ENCODE assay signal across 19 cellular contexts in genomic region chr11:618856-619624, GRCh38. TPM values are rescaled to one million over a fixed set of nuclear protein-coding genes. Genes with fewer than 3 reads are reported as not detected.
DNase-seq lines count a peak whose midpoint lies in the region; ATAC-seq, FAIRE-seq and TF ChIP-seq lines count a peak whose summit lies in the region.
"Had no signal": no experiment of that assay in that cellular context is flagged by ENCODE, and none has a peak within 500 bp of the region (broad histone marks: within the 10 kb centered on the region; RNA-seq: fewer than 3 reads in every experiment).

No MANE protein-coding gene starts in this region.

- peaks cover 16% of the 10 kb centered on the region for H3K27me3 Mint-ChIP-seq in activated naive CD4-positive, alpha-beta T cell treated with anti-CD3 and anti-CD28 coated beads, Interleukin-2, amount 10 ng/mL, durations not matched to agents 7 days and 5 days
- H3K27me3 Mint-ChIP-seq in CD14-positive monocyte (ENCODE audit: low read depth in 3 of 3) = peaks cover 0 to 4% (median 0%) of the 10 kb centered on the region in 3 donors
- no peaks in the 10 kb centered on the region for H3K27me3 Mint-ChIP-seq in progenitor cell of endocrine pancreas

- peaks cover 0 to 3% (median 0%) of the 10 kb centered on the region in 4 experiments; a peak in 1 of 8 replicates for H3K36me3 ChIP-seq in H1 (ENCODE audit: control insufficient read depth in 2 of 4, insufficient read depth in 4 of 4, low read length in 3 of 4)

- TF ChIP-seq CTCF in CD14-positive monocyte (IDR thresholded peaks at IDR 0.05) = no peak
- TF ChIP-seq CTCF in H1 (IDR thresholded peaks at IDR 0.05; ENCODE audit: control extremely low read depth in 1 of 3, insufficient read depth in 1 of 3, low read depth in 1 of 3, low read length in 3 of 3) = no peak
- no peak for TF ChIP-seq CTCF in progenitor cell of endocrine pancreas (IDR thresholded peaks at IDR 0.05; ENCODE audit: unreplicated experiment)

- intact Hi-C loops in CD14-positive monocyte (cut with micrococcal nuclease) = no loop called here

- DNase-seq in activated naive CD4-positive, alpha-beta T cell treated with anti-CD3 and anti-CD28 coated beads, Interleukin-2, amount 10 ng/mL, durations not matched to agents 7 days and 5 days = no peak
- DNase-seq in activated naive CD4-positive, alpha-beta T cell treated with anti-CD3 and anti-CD28 coated beads, Interleukin-2, amount 50 U/mL, for 16 hours = no peak
- DNase-seq in CD14-positive monocyte (ENCODE audit: low spot score) (peak; percentile 43), H1 (ENCODE audit: low read depth in 1 of 2, low spot score in 2 of 2) (no peak), progenitor cell of endocrine pancreas (ENCODE audit: low spot score, unreplicated experiment) (no peak), NCI-H2227 (lab: John Stamatoyannopoulos, UW; ENCODE audit: unreplicated experiment) (no peak)
- DNase-seq: 8988T, AML-193, COR-L47, DND-41, GDM1 had no signal

- FAIRE-seq in H1 (lab: Jason Lieb, UNC) = no peak
- FAIRE-seq: GM12892, H54 had no signal

- H3K23me2 ChIP-seq in H1 (ENCODE audit: low read depth, low read length) = peaks cover 3% of the 10 kb centered on the region; the same call in 1 of the 2 replicates

- peaks cover 5% of the 10 kb centered on the region for H3K36me3 Mint-ChIP-seq in activated naive CD4-positive, alpha-beta T cell treated with anti-CD3 and anti-CD28 coated beads, Interleukin-2, amount 10 ng/mL, durations not matched to agents 7 days and 5 days
- H3K36me3 Mint-ChIP-seq in CD14-positive monocyte (peaks cover 3 to 30% of the 10 kb centered on the region in 2 donors), progenitor cell of endocrine pancreas (ENCODE audit: insufficient read depth) (no peaks in the 10 kb centered on the region)

- peaks cover 0 to 8% (median under 1%) of the 10 kb centered on the region in 4 experiments; a peak in 4 of 7 replicates for H3K4me1 ChIP-seq in H1 (replicated peaks in 1 of 4; ENCODE audit: control insufficient read depth in 3 of 4, insufficient read depth in 4 of 4, low read length in 3 of 4)

- no peak overlapping the region for H2BK120ac ChIP-seq in H1 (replicated peaks; ENCODE audit: low read depth, low read length)

- ATAC-seq in GM21423 (IDR thresholded peaks at IDR 0.05; ENCODE audit: unreplicated experiment) (no peak), HG02852 (IDR thresholded peaks at IDR 0.05; ENCODE audit: unreplicated experiment) (no peak)
- ATAC-seq: HCT116 had no signal

- no peak overlapping the region for H3K9ac ChIP-seq in H1 (replicated peaks in 1 of 4; ENCODE audit: extremely low read depth in 1 of 4, low read depth in 3 of 4, low read length in 3 of 4)
- H3K9ac ChIP-seq: BLaER1 had no signal

- no peaks in the 10 kb centered on the region for H3K27me3 ChIP-seq in H1 (replicated peaks in 1 of 4; ENCODE audit: control insufficient read depth in 3 of 4, extremely low read depth in 1 of 4, insufficient read depth in 3 of 4, low read length in 3 of 4)
- H3K27me3 ChIP-seq: BLaER1 had no signal

- no peak overlapping the region for H3K27ac ChIP-seq in H1 (ENCODE audit: low read depth, low read length)
- H3K27ac ChIP-seq: BLaER1, HL-60 had no signal

- no peak overlapping the region for H3K4me2 ChIP-seq in H1 (ENCODE audit: insufficient read depth in 1 of 2, low read depth in 2 of 2, low read length in 2 of 2)
- H3K4me2 ChIP-seq: BLaER1 had no signal

- H3K27ac Mint-ChIP-seq in activated naive CD4-positive, alpha-beta T cell treated with anti-CD3 and anti-CD28 coated beads, Interleukin-2, amount 10 ng/mL, durations not matched to agents 7 days and 5 days = peak overlapping the region; percentile 5
- peak overlapping the region in 1 of 7 donors; percentile 68 for H3K27ac Mint-ChIP-seq in CD14-positive monocyte
- H3K27ac Mint-ChIP-seq in progenitor cell of endocrine pancreas = peak overlapping the region; percentile 33

- no peak overlapping the region for H2AFZ ChIP-seq in H1 (ENCODE audit: low read length)

- H3K79me2 ChIP-seq in H1 (ENCODE audit: control insufficient read depth in 1 of 2, insufficient read depth in 2 of 2, low read length in 2 of 2) = no peaks in the 10 kb centered on the region

- no peak overlapping the region for H2BK20ac ChIP-seq in H1 (ENCODE audit: low read length)

- H3K56ac ChIP-seq in H1 (replicated peaks; ENCODE audit: insufficient read length, low read depth, low read length) = no peak overlapping the region

- no peak overlapping the region for H4K91ac ChIP-seq in H1 (replicated peaks; ENCODE audit: insufficient read length, low read length)

- H2BK5ac ChIP-seq in H1 (ENCODE audit: low read depth, low read length) = 0 out of 2 replicates have a peak overlapping the region, but pooled peaks have one; percentile 66

- TF ChIP-seq EP300 in H1 (IDR thresholded peaks at IDR 0.05; ENCODE audit: borderline replicate concordance in 1 of 2, low read depth in 2 of 2, low read length in 2 of 2) = no peak

- H3K23ac ChIP-seq in H1 (ENCODE audit: insufficient read length) = no peak overlapping the region

- no peak overlapping the region for H3K18ac ChIP-seq in H1 (ENCODE audit: extremely low read depth, low read length)

- no peak overlapping the region for H4K5ac ChIP-seq in H1 (ENCODE audit: insufficient read length, low read depth, low read length)

- no peaks in the 10 kb centered on the region for H3K9me3 Mint-ChIP-seq in activated naive CD4-positive, alpha-beta T cell treated with anti-CD3 and anti-CD28 coated beads, Interleukin-2, amount 10 ng/mL, durations not matched to agents 7 days and 5 days
- H3K9me3 Mint-ChIP-seq in CD14-positive monocyte (no peaks in the 10 kb centered on the region), progenitor cell of endocrine pancreas (ENCODE audit: low read depth) (no peaks in the 10 kb centered on the region)

- no peak overlapping the region for H3K4me3 ChIP-seq in H1 (ENCODE audit: extremely low read depth in 1 of 4, insufficient read depth in 2 of 4, low read depth in 3 of 4, low read length in 4 of 4)
- H3K4me3 ChIP-seq: BLaER1 had no signal

- H3K4me3 Mint-ChIP-seq in activated naive CD4-positive, alpha-beta T cell treated with anti-CD3 and anti-CD28 coated beads, Interleukin-2, amount 10 ng/mL, durations not matched to agents 7 days and 5 days = no peak overlapping the region
- H3K4me3 Mint-ChIP-seq in CD14-positive monocyte (no peak overlapping the region), progenitor cell of endocrine pancreas (ENCODE audit: low read depth) (no peak overlapping the region)
- H3K4me3 Mint-ChIP-seq: CD4-positive, alpha-beta memory T cell had no signal

- TF ChIP-seq POLR2A in H1 (IDR thresholded peaks at IDR 0.05; ENCODE audit: control extremely low read depth in 1 of 2, low read depth in 2 of 2, low read length in 2 of 2) = no peak

- TF ChIP-seq RAD21 in H1 (IDR thresholded peaks at IDR 0.05 in 1 of 2, conservative IDR thresholded peaks at IDR 0.05 in 1 of 2; ENCODE audit: low read depth in 2 of 2, low read length in 2 of 2) = no peak

- no peak overlapping the region; the same call in 1 of the 2 replicates for H4K8ac ChIP-seq in H1 (ENCODE audit: extremely low read depth, insufficient read depth, low read length)

- peaks cover 3% of the 10 kb centered on the region for H3K79me1 ChIP-seq in H1 (ENCODE audit: low read depth, low read length)

- POLR2A ChIA-PET in H1 (lab: Charles Lee; ENCODE audit: partially characterized antibody) = no interaction called here

- H3K9me3 ChIP-seq in H1 (ENCODE audit: insufficient read depth in 2 of 2, low read depth in 1 of 2, low read length in 1 of 2) = no peaks in the 10 kb centered on the region
- H3K9me3 ChIP-seq: BLaER1 had no signal

- H2BK15ac ChIP-seq in H1 (ENCODE audit: low read length) = no peak overlapping the region

- H4K20me1 ChIP-seq in H1 (replicated peaks in 1 of 2; ENCODE audit: control insufficient read depth in 1 of 2, insufficient read depth in 2 of 2, low read length in 2 of 2) = peaks cover 8 to 13% of the 10 kb centered on the region in 2 experiments

- H3K4ac ChIP-seq in H1 (replicated peaks; ENCODE audit: insufficient read length, low read depth, low read length) = no peak overlapping the region

- no peak overlapping the region for H2AK5ac ChIP-seq in H1 (ENCODE audit: low read depth, low read length)

- CTCF ChIA-PET in activated naive CD4-positive, alpha-beta T cell treated with anti-CD3 and anti-CD28 coated beads, Interleukin-2, amount 10 ng/mL, durations not matched to agents 7 days and 5 days (lab: Charles Lee) = no interaction called here
- CTCF ChIA-PET in H1 (lab: Charles Lee; ENCODE audit: partially characterized antibody) = no interaction called here

- no peak overlapping the region for H2BK12ac ChIP-seq in H1 (ENCODE audit: low read depth, low read length)

- H3K14ac ChIP-seq in H1 (ENCODE audit: insufficient read length) = no peak overlapping the region

- WGBS in H1 (ENCODE audit: extremely low coverage in 1 of 2, insufficient coverage in 1 of 2, insufficient read length in 1 of 2, insufficient replicate concordance in 2 of 2, low coverage in 1 of 2, low lambda C conversion rate in 2 of 2, missing lambda C conversion rate in 1 of 2), 2 experiments = 88% methylated on average over 16 of the region's 24 CpGs; no CpG with 5 or more reads in 1 of the 2 experiments

- peaks cover 15% of the 10 kb centered on the region for H3K4me1 Mint-ChIP-seq in activated naive CD4-positive, alpha-beta T cell treated with anti-CD3 and anti-CD28 coated beads, Interleukin-2, amount 10 ng/mL, durations not matched to agents 7 days and 5 days
- H3K4me1 Mint-ChIP-seq in CD14-positive monocyte (peaks cover 36% of the 10 kb centered on the region), progenitor cell of endocrine pancreas (ENCODE audit: low read depth) (peaks cover 2% of the 10 kb centered on the region)

RNA-seq across cellular contexts. Expression of gene IRF7, which starts 3.3 kb away (rescaled TPM):
- polyA plus RNA-seq in CD14-positive monocyte = 10 to 100 TPM; 38.6 to 42.9 TPM
- 9.4 and 9.6 TPM in 2 replicates for total RNA-seq in H1 (2021; fragmentation: NEBNext Ultra II Directional; extraction: Animal tissue kit (Norgen Biotek cat#: 25700))
- polyA plus RNA-seq in H1 (2011; rRNA removed) = 9.1 and 12.8 TPM in 2 replicates
- polyA plus RNA-seq in H1 (2011; cell fraction: cytosol; rRNA removed) = 7.8 TPM
- polyA plus RNA-seq in H1 (2011; cell fraction: nucleus; rRNA removed) = 27.9 TPM
- polyA plus RNA-seq in H1 (2012, experiment 1 of 2) = 3.5 to 9.8 TPM (median 8.6 TPM) in 4 replicates
- 5.0 TPM for polyA plus RNA-seq in H1 (2012, experiment 2 of 2)
- polyA plus RNA-seq in H1 (2013, experiment 1 of 2) = 4.5 TPM
- polyA plus RNA-seq in H1 (2013, experiment 2 of 2) = 3.8 TPM
- 3.3 and 4.2 TPM in 2 replicates for polyA minus RNA-seq in H1 (2011; rRNA and poly(A)+ RNA removed)
- 3.7 TPM for polyA minus RNA-seq in H1 (2011; cell fraction: cytosol; rRNA and poly(A)+ RNA removed)
- 27.8 TPM for polyA minus RNA-seq in H1 (2011; cell fraction: nucleus; rRNA and poly(A)+ RNA removed)
- 8.7 and 12.6 TPM in 2 replicates for total RNA-seq in progenitor cell of endocrine pancreas

RNA-seq across cellular contexts. Expression of gene CDHR5, which starts 5.7 kb away (rescaled TPM):
- under 1 TPM; 0.18 TPM for polyA plus RNA-seq in CD14-positive monocyte
- 0.11 TPM in 1 of 2 replicates, not detected in the other for total RNA-seq in H1 (2021; fragmentation: NEBNext Ultra II Directional; extraction: Animal tissue kit (Norgen Biotek cat#: 25700))
- 0.02 TPM in 1 of 2 replicates, not detected in the other for polyA plus RNA-seq in H1 (2011; rRNA removed)
- 0.01 TPM for polyA plus RNA-seq in H1 (2011; cell fraction: cytosol; rRNA removed)
- polyA plus RNA-seq in H1 (2011; cell fraction: nucleus; rRNA removed) = 0.21 TPM
- polyA plus RNA-seq in H1 (2012, experiment 1 of 2) = 0.04 to 0.20 TPM (median 0.14 TPM) in 3 of 4 replicates, not detected in the other
- polyA plus RNA-seq in H1 (2012, experiment 2 of 2) = not detected
- polyA plus RNA-seq in H1 (2013, experiment 1 of 2) = 0.02 TPM
- not detected for polyA plus RNA-seq in H1 (2013, experiment 2 of 2)
- not detected in 2 replicates for polyA minus RNA-seq in H1 (2011; rRNA and poly(A)+ RNA removed)
- polyA minus RNA-seq in H1 (2011; cell fraction: cytosol; rRNA and poly(A)+ RNA removed) = not detected
- not detected for polyA minus RNA-seq in H1 (2011; cell fraction: nucleus; rRNA and poly(A)+ RNA removed)
- 0.24 and 0.98 TPM in 2 replicates for total RNA-seq in progenitor cell of endocrine pancreas
- total RNA-seq: CD4-positive, alpha-beta memory T cell had no signal
- polyA plus RNA-seq: CD4-positive, alpha-beta memory T cell had no signal

RNA-seq across cellular contexts. Expression of gene SCT, which starts 7.9 kb away (rescaled TPM):
- polyA plus RNA-seq in CD14-positive monocyte = not detected
- total RNA-seq in H1 (2021; fragmentation: NEBNext Ultra II Directional; extraction: Animal tissue kit (Norgen Biotek cat#: 25700)) = 2.0 and 2.2 TPM in 2 replicates
- 1.7 and 3.7 TPM in 2 replicates for polyA plus RNA-seq in H1 (2011; rRNA removed)
- 1.3 TPM for polyA plus RNA-seq in H1 (2011; cell fraction: cytosol; rRNA removed)
- 3.1 TPM for polyA plus RNA-seq in H1 (2011; cell fraction: nucleus; rRNA removed)
- 1.0 to 2.0 TPM (median 1.5 TPM) in 3 of 4 replicates, not detected in the other for polyA plus RNA-seq in H1 (2012, experiment 1 of 2)
- not detected for polyA plus RNA-seq in H1 (2012, experiment 2 of 2)
- polyA plus RNA-seq in H1 (2013, experiment 1 of 2) = 1.2 TPM
- polyA plus RNA-seq in H1 (2013, experiment 2 of 2) = 1.4 TPM
- not detected in 2 replicates for polyA minus RNA-seq in H1 (2011; rRNA and poly(A)+ RNA removed)
- not detected for polyA minus RNA-seq in H1 (2011; cell fraction: cytosol; rRNA and poly(A)+ RNA removed)
- not detected for polyA minus RNA-seq in H1 (2011; cell fraction: nucleus; rRNA and poly(A)+ RNA removed)
- total RNA-seq in progenitor cell of endocrine pancreas = 2.9 and 3.8 TPM in 2 replicates
- total RNA-seq: CD4-positive, alpha-beta memory T cell had no signal
- polyA plus RNA-seq: CD4-positive, alpha-beta memory T cell had no signal

RNA-seq across cellular contexts. Expression of gene DRD4, which starts 18.0 kb away (rescaled TPM):
- polyA plus RNA-seq in CD14-positive monocyte (not detected), H1 (2011; rRNA removed) (4.9 and 9.7 TPM in 2 replicates)
- 3.3 and 3.4 TPM in 2 replicates for total RNA-seq in H1 (2021; fragmentation: NEBNext Ultra II Directional; extraction: Animal tissue kit (Norgen Biotek cat#: 25700))
- 3.9 TPM for polyA plus RNA-seq in H1 (2011; cell fraction: cytosol; rRNA removed)
- polyA plus RNA-seq in H1 (2011; cell fraction: nucleus; rRNA removed) = 9.1 TPM
- polyA plus RNA-seq in H1 (2012, experiment 1 of 2) = 4.0 to 10.3 TPM (median 9.2 TPM) in 4 replicates
- polyA plus RNA-seq in H1 (2012, experiment 2 of 2) = 9.1 TPM
- 2.9 TPM for polyA plus RNA-seq in H1 (2013, experiment 1 of 2)
- 2.8 TPM for polyA plus RNA-seq in H1 (2013, experiment 2 of 2)
- polyA minus RNA-seq in H1 (2011; rRNA and poly(A)+ RNA removed) = 0.20 and 0.85 TPM in 2 replicates
- polyA minus RNA-seq in H1 (2011; cell fraction: cytosol; rRNA and poly(A)+ RNA removed) = 4.9 TPM
- 3.4 TPM for polyA minus RNA-seq in H1 (2011; cell fraction: nucleus; rRNA and poly(A)+ RNA removed)
- total RNA-seq in progenitor cell of endocrine pancreas = 1.1 and 2.7 TPM in 2 replicates
- polyA plus RNA-seq: CD4-positive, alpha-beta memory T cell had no signal

RNA-seq across cellular contexts. Expression of gene PHRF1, which starts 42.8 kb away (rescaled TPM):
- polyA plus RNA-seq in CD14-positive monocyte (1 to 10 TPM; 1.3 to 3.3 TPM), H1 (2011; rRNA removed) (13.4 and 21.8 TPM in 2 replicates)
- total RNA-seq in H1 (2021; fragmentation: NEBNext Ultra II Directional; extraction: Animal tissue kit (Norgen Biotek cat#: 25700)) = 37.3 and 39.8 TPM in 2 replicates
- polyA plus RNA-seq in H1 (2011; cell fraction: cytosol; rRNA removed) = 17.3 TPM
- 39.7 TPM for polyA plus RNA-seq in H1 (2011; cell fraction: nucleus; rRNA removed)
- polyA plus RNA-seq in H1 (2012, experiment 1 of 2) = 17.5 to 25.1 TPM (median 24.0 TPM) in 4 replicates
- 14.8 TPM for polyA plus RNA-seq in H1 (2012, experiment 2 of 2)
- polyA plus RNA-seq in H1 (2013, experiment 1 of 2) = 18.2 TPM
- polyA plus RNA-seq in H1 (2013, experiment 2 of 2) = 17.0 TPM
- 11.6 and 15.0 TPM in 2 replicates for polyA minus RNA-seq in H1 (2011; rRNA and poly(A)+ RNA removed)
- 19.2 TPM for polyA minus RNA-seq in H1 (2011; cell fraction: cytosol; rRNA and poly(A)+ RNA removed)
- 29.8 TPM for polyA minus RNA-seq in H1 (2011; cell fraction: nucleus; rRNA and poly(A)+ RNA removed)
- 44.4 and 44.9 TPM in 2 replicates for total RNA-seq in progenitor cell of endocrine pancreas
